Comparison of ENCODE assay signal across 10 cellular contexts in genomic region chr5:140182803-140183367, GRCh38. TPM values are rescaled to one million over a fixed set of nuclear protein-coding genes. Genes with fewer than 3 reads are reported as not detected.
DNase-seq lines count a peak whose midpoint lies in the region; ATAC-seq and TF ChIP-seq lines count a peak whose summit lies in the region.
"Had no signal": no experiment of that assay in that cellular context is flagged by ENCODE, and none has a peak within 500 bp of the region (broad histone marks: within the 10 kb centered on the region; RNA-seq: fewer than 3 reads in every experiment).

No MANE protein-coding gene starts in this region.

- intact Hi-C loops in colonic mucosa (cut with DNase I) (no loop called here), uterus (cut with DNase I; ENCODE audit: low total_unique reads) (no loop called here)

- no peak overlapping the region for H2AFZ ChIP-seq in SK-N-SH (ENCODE audit: low read depth)

- TF ChIP-seq RAD21 in SK-N-SH (IDR thresholded peaks at IDR 0.05; ENCODE audit: low read length): no peak

- H4K20me1 ChIP-seq in SK-N-SH (ENCODE audit: insufficient read depth): no peaks in the 10 kb centered on the region

- H3K4me1 ChIP-seq in SK-N-SH (ENCODE audit: control insufficient read depth in 1 of 2, insufficient read depth in 2 of 2, low read depth in 1 of 2, low read length in 1 of 2): peaks cover 11 to 35% of the 10 kb centered on the region in 2 experiments; a peak in 3 of 4 replicates
- peaks cover 16% of the 10 kb centered on the region for H3K4me1 ChIP-seq in colonic mucosa
- H3K4me1 ChIP-seq in uterus: no peaks in the 10 kb centered on the region

- H3K36me3 ChIP-seq in SK-N-SH (replicated peaks in 1 of 2; ENCODE audit: control insufficient read depth in 1 of 2, insufficient read depth in 2 of 2, low read length in 1 of 2) (no peaks in the 10 kb centered on the region), colonic mucosa (no peaks in the 10 kb centered on the region), uterus (no peaks in the 10 kb centered on the region)
- H3K36me3 ChIP-seq: BLaER1 treated with 17β-estradiol and CSF1 and Interleukin-3, amounts not matched to agents 10 nM and 100 nM had no signal

- DNase-seq in SK-N-SH (no peak), colonic mucosa (peak; percentile 64), medulla oblongata (ENCODE audit: extremely low spot score) (peak; percentile 75), uterus (peak in 1 of 2 donors; percentile 27), G401 (ENCODE audit: low spot score) (no peak)

- H3K9me2 ChIP-seq in SK-N-SH: no peaks in the 10 kb centered on the region

- CTCF ChIA-PET in SK-N-SH (lab: Yijun Ruan, JAX): interaction anchor here (0.8 to 1.6 kb wide), 4 partner anchors 13 to 57 kb away, joined by 3 to 4 read pairs (median 3); no protein-coding TSS in a partner anchor

- H3K79me2 ChIP-seq in SK-N-SH (ENCODE audit: insufficient read depth): no peaks in the 10 kb centered on the region; the same call in 1 of the 2 replicates

- TF ChIP-seq CTCF in SK-N-SH (IDR thresholded peaks at IDR 0.05) (no peak), colonic mucosa (IDR thresholded peaks at IDR 0.05) (no peak), uterus (IDR thresholded peaks at IDR 0.05) (no peak)

- H3K4me3 ChIP-seq in SK-N-SH (ENCODE audit: low read depth in 2 of 2, low read length in 1 of 2) (no peak overlapping the region), colonic mucosa (no peak overlapping the region), uterus (no peak overlapping the region)
- H3K4me3 ChIP-seq: BLaER1 treated with 17β-estradiol and CSF1 and Interleukin-3, amounts not matched to agents 10 nM and 100 nM had no signal

- H3K9me3 ChIP-seq in SK-N-SH: no peaks in the 10 kb centered on the region
- no peaks in the 10 kb centered on the region for H3K9me3 ChIP-seq in colonic mucosa
- H3K9me3 ChIP-seq in uterus: no peaks in the 10 kb centered on the region
- H3K9me3 ChIP-seq: BLaER1 treated with 17β-estradiol and CSF1 and Interleukin-3, amounts not matched to agents 10 nM and 100 nM had no signal

- no peaks in the 10 kb centered on the region for H3F3A ChIP-seq in SK-N-SH (replicated peaks; ENCODE audit: insufficient read depth)

- POLR2A ChIA-PET in SK-N-SH (lab: Yijun Ruan, JAX): interaction anchor here (0.5 kb wide), 1 partner anchor 122 kb away, joined by 3 read pairs; no protein-coding TSS in a partner anchor

- H3K27ac ChIP-seq in SK-N-SH (ENCODE audit: low read depth in 2 of 2, low read length in 1 of 2) (peak overlapping the region in 1 of 2 experiments; percentile 79; a peak in 2 of 4 replicates), colonic mucosa (peak overlapping the region; percentile 76), uterus (peak overlapping the region; percentile 4 to 60)

- H3K27me3 ChIP-seq in SK-N-SH (ENCODE audit: insufficient read depth): no peaks in the 10 kb centered on the region
- no peaks in the 10 kb centered on the region for H3K27me3 ChIP-seq in colonic mucosa
- no peaks in the 10 kb centered on the region for H3K27me3 ChIP-seq in uterus
- H3K27me3 ChIP-seq: BLaER1 treated with 17β-estradiol and CSF1 and Interleukin-3, amounts not matched to agents 10 nM and 100 nM had no signal

- peak; percentile 46 for ATAC-seq in SK-N-SH treated with all-trans-retinoic acid at 6 μM for 48 hours
- no peak for ATAC-seq in GM18498 (IDR thresholded peaks at IDR 0.05; ENCODE audit: unreplicated experiment)
- no peak for ATAC-seq in GM18870 (IDR thresholded peaks at IDR 0.05; ENCODE audit: unreplicated experiment)
- ATAC-seq: activated CD4-positive, CD25-positive, alpha-beta regulatory T cell treated with anti-CD3 and anti-CD28 coated beads, Interleukin-2, amount 50 U/mL, for 24 hours had no signal

- no peak for TF ChIP-seq POLR2A in uterus (IDR thresholded peaks at IDR 0.05)

- in situ Hi-C loops in G401 (cut with HindIII; ENCODE audit: low sequenced_read_pairs): no loop called here

- 85% methylated on average over 4 of the region's 5 CpGs for WGBS in SK-N-SH (ENCODE audit: low lambda C conversion rate)

- H3K9ac ChIP-seq in SK-N-SH: no peak overlapping the region
- peak overlapping the region in 1 of 2 donors; percentile 62 for H3K9ac ChIP-seq in colonic mucosa (ENCODE audit: low read depth in 2 of 2, low read length in 2 of 2)
- H3K9ac ChIP-seq: BLaER1 treated with 17β-estradiol and CSF1 and Interleukin-3, amounts not matched to agents 10 nM and 100 nM had no signal

- TF ChIP-seq EP300 in SK-N-SH (IDR thresholded peaks at IDR 0.05; ENCODE audit: borderline replicate concordance in 1 of 2, low read depth in 1 of 2, low read length in 1 of 2): no peak

- H3K4me2 ChIP-seq in SK-N-SH: no peak overlapping the region

TF ChIP-seq in SK-N-SH treated with all-trans-retinoic acid at 6 μM for 48 hours, 23 proteins besides CTCF, POLR2A, EP300 and RAD21:
- TF ChIP-seq GLIS3 (CRISPR knock-in tag; IDR thresholded peaks at IDR 0.05) (no peak), ISL1 (CRISPR knock-in tag; IDR thresholded peaks at IDR 0.05) (no peak), SNAI2 (CRISPR knock-in tag; IDR thresholded peaks at IDR 0.05) (no peak), TOX (CRISPR knock-in tag; IDR thresholded peaks at IDR 0.05; ENCODE audit: borderline replicate concordance) (no peak), CSDC2 (CRISPR knock-in tag; IDR thresholded peaks at IDR 0.05) (no peak)

TF ChIP-seq in SK-N-SH, 30 proteins besides CTCF, POLR2A, EP300 and RAD21:
- TF ChIP-seq RXRA (IDR thresholded peaks at IDR 0.05; ENCODE audit: borderline replicate concordance, low read depth): no peak
- TF ChIP-seq USF2 (IDR thresholded peaks at IDR 0.05; ENCODE audit: borderline replicate concordance, low read depth, low read length): no peak
- no peak for TF ChIP-seq FOXM1 (IDR thresholded peaks at IDR 0.05; ENCODE audit: low read depth)

RNA-seq across cellular contexts. Expression of gene CYSTM1, which starts 7.9 kb away (rescaled TPM):
- 27.1 and 29.3 TPM in 2 replicates for polyA plus RNA-seq in SK-N-SH (2012; rRNA removed)
- polyA plus RNA-seq in SK-N-SH (2012; cell fraction: cytosol; rRNA removed): 22.0 and 22.6 TPM in 2 replicates
- 9.9 and 20.2 TPM in 2 replicates for polyA plus RNA-seq in SK-N-SH (2012; cell fraction: nucleus; rRNA removed)
- 100 to 1,000 TPM; 205 TPM for total RNA-seq in colonic mucosa
- 10 to 100 TPM in 3 of 4 donors, 1 to 10 TPM in 1; 4.4 to 76.8 (median 45.3) TPM for total RNA-seq in uterus
- total RNA-seq in G401 (2014; rRNA removed; shearing (Covaris generic)): 46.1 and 53.8 TPM in 2 replicates

RNA-seq across cellular contexts. Expression of gene IGIP, which starts 57.1 kb away (rescaled TPM):
- polyA plus RNA-seq in SK-N-SH (2012; rRNA removed): 0.72 and 0.99 TPM in 2 replicates
- polyA plus RNA-seq in SK-N-SH (2012; cell fraction: cytosol; rRNA removed): 0.98 and 1.1 TPM in 2 replicates
- polyA plus RNA-seq in SK-N-SH (2012; cell fraction: nucleus; rRNA removed): 1.8 and 3.3 TPM in 2 replicates
- total RNA-seq in colonic mucosa (1 to 10 TPM; 7.8 to 9.5 TPM), uterus (10 to 100 TPM; 17.8 to 33.5 (median 31.2) TPM)
- total RNA-seq in G401 (2014; rRNA removed; shearing (Covaris generic)): 0.24 and 0.68 TPM in 2 replicates

Comparison
In these comparisons a context has a peak if more than half of its experiments do, and no peak if none do; other contexts are left out.
1. DNase-seq: peak in colonic mucosa (single experiment) and medulla oblongata (single experiment); none in SK-N-SH (single experiment) and G401 (single experiment).